20 cellular contexts compared by ENCODE assay signal in the genomic region with DNA sequence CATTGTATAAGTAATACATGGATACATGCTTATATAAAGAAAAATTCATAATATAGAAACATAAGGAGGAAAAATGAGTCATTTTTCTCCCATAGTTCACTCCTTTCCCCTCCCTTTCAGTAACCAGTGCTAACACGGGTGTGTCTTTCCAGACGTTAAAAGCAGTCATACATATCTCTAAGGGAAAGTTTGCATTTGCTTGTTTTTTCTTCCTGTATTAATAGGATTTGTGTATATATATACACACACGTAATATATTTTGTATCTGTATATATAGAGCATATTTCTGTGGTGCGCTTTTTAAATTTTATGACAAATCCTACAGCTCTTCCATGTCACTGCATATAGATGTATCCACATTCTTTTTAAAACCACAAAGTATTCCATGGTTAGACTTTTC.
"Had no signal": no experiment of that assay in that cellular context is flagged by ENCODE, and none has a peak within 500 bp of the region (broad histone marks: within the 10 kb centered on the region; RNA-seq: fewer than 3 reads in every experiment).

No MANE protein-coding gene starts in this region.

- H3K27ac ChIP-seq: esophagus muscularis mucosa, gastroesophageal sphincter, pancreas, psoas muscle, right atrium auricular region, tibial artery had no signal

- H3K4me3 ChIP-seq: breast epithelium, esophagus muscularis mucosa, gastroesophageal sphincter, pancreas, psoas muscle, right atrium auricular region, tibial artery had no signal

- H3K27ac Mint-ChIP-seq: activated CD4-positive, alpha-beta memory T cell treated with anti-CD3 and anti-CD28 coated beads, Interleukin-2, amount 10 ng/mL, durations not matched to agents 7 days and 5 days; activated CD4-positive, alpha-beta T cell treated with anti-CD3 and anti-CD28 coated beads, Interleukin-2, amount 10 ng/mL, durations not matched to agents 24 days and 14 days; activated T-helper 1 cell treated with anti-CD3 and anti-CD28 coated beads, Interleukin-12 subunit alpha, Interleukin-12 subunit beta, Interleukin-2, Interleukin-4 antibody, amounts not matched to agents 30 ng/mL and 10 ng/mL and 1 ng/mL, durations not matched to agents 14 hours and 24 hours and 36 hours; natural killer cell treated with Interleukin-12 subunit alpha and Interleukin-12 subunit beta and Interleukin-15 and Interleukin-18, amount 100 ng/mL, for 72 hours; stimulated activated naive CD8-positive, alpha-beta T cell treated with anti-CD3 and anti-CD28 coated beads, Interleukin-15, Interleukin-2, amounts not matched to agents 100 ng/mL and 50 ng/mL, for 24 hours; T-helper 1 cell treated with Interleukin-12 subunit alpha and Interleukin-12 subunit beta and Interleukin-4 antibody, amounts not matched to agents 30 μg/mL and 1 μg/mL, for 36 hours had no signal

- H3K4me3 Mint-ChIP-seq: activated CD4-positive, alpha-beta memory T cell treated with anti-CD3 and anti-CD28 coated beads, Interleukin-2, amount 10 ng/mL, durations not matched to agents 7 days and 5 days; activated CD4-positive, alpha-beta T cell treated with anti-CD3 and anti-CD28 coated beads, Interleukin-2, amount 10 ng/mL, durations not matched to agents 24 days and 14 days; activated T-helper 1 cell treated with anti-CD3 and anti-CD28 coated beads, Interleukin-12 subunit alpha, Interleukin-12 subunit beta, Interleukin-2, Interleukin-4 antibody, amounts not matched to agents 30 ng/mL and 10 ng/mL and 1 ng/mL, durations not matched to agents 14 hours and 24 hours and 36 hours; natural killer cell treated with Interleukin-12 subunit alpha and Interleukin-12 subunit beta and Interleukin-15 and Interleukin-18, amount 100 ng/mL, for 72 hours; stimulated activated naive CD8-positive, alpha-beta T cell treated with anti-CD3 and anti-CD28 coated beads, Interleukin-15, Interleukin-2, amounts not matched to agents 100 ng/mL and 50 ng/mL, for 24 hours; T-helper 1 cell treated with Interleukin-12 subunit alpha and Interleukin-12 subunit beta and Interleukin-4 antibody, amounts not matched to agents 30 μg/mL and 1 μg/mL, for 36 hours had no signal

- DNase-seq: activated CD4-positive, alpha-beta memory T cell treated with anti-CD3 and anti-CD28 coated beads, Interleukin-2, amount 10 ng/mL, durations not matched to agents 7 days and 5 days; activated CD4-positive, alpha-beta T cell treated with anti-CD3 and anti-CD28 coated beads, Interleukin-2, amount 10 ng/mL, durations not matched to agents 24 days and 14 days; activated gamma-delta T cell; activated naive CD4-positive, alpha-beta T cell treated with anti-CD3 and anti-CD28 coated beads, Interleukin-2, amount 50 U/mL, for 16 hours; cerebellar nuclear complex; head of caudate nucleus; midbrain; pancreas; psoas muscle; stimulated activated CD4-positive, alpha-beta T cell treated with anti-CD3 and anti-CD28 coated beads, Interleukin-4, amount 100 ng/mL, for 24 hours; substantia nigra; tibial artery had no signal

- H3K27me3 Mint-ChIP-seq: activated CD4-positive, alpha-beta memory T cell treated with anti-CD3 and anti-CD28 coated beads, Interleukin-2, amount 10 ng/mL, durations not matched to agents 7 days and 5 days; activated CD4-positive, alpha-beta T cell treated with anti-CD3 and anti-CD28 coated beads, Interleukin-2, amount 10 ng/mL, durations not matched to agents 24 days and 14 days; natural killer cell treated with Interleukin-12 subunit alpha and Interleukin-12 subunit beta and Interleukin-15 and Interleukin-18, amount 100 ng/mL, for 72 hours; stimulated activated naive CD8-positive, alpha-beta T cell treated with anti-CD3 and anti-CD28 coated beads, Interleukin-15, Interleukin-2, amounts not matched to agents 100 ng/mL and 50 ng/mL, for 24 hours had no signal

- H3K4me1 ChIP-seq: breast epithelium, esophagus muscularis mucosa, gastroesophageal sphincter, pancreas, psoas muscle, right atrium auricular region had no signal

- ATAC-seq: gastroesophageal sphincter; natural killer cell treated with Interleukin-12 subunit alpha and Interleukin-12 subunit beta and Interleukin-15 and Interleukin-18, amount 100 ng/mL, for 72 hours; psoas muscle had no signal

- H3K4me1 Mint-ChIP-seq: activated CD4-positive, alpha-beta memory T cell treated with anti-CD3 and anti-CD28 coated beads, Interleukin-2, amount 10 ng/mL, durations not matched to agents 7 days and 5 days had no signal

- H3K9me3 ChIP-seq: breast epithelium, esophagus muscularis mucosa, gastroesophageal sphincter, pancreas, psoas muscle, right atrium auricular region, tibial artery had no signal

- H3K27me3 ChIP-seq: breast epithelium, esophagus muscularis mucosa, gastroesophageal sphincter, pancreas, right atrium auricular region, tibial artery had no signal

- H3K9me3 Mint-ChIP-seq: activated CD4-positive, alpha-beta memory T cell treated with anti-CD3 and anti-CD28 coated beads, Interleukin-2, amount 10 ng/mL, durations not matched to agents 7 days and 5 days; activated CD4-positive, alpha-beta T cell treated with anti-CD3 and anti-CD28 coated beads, Interleukin-2, amount 10 ng/mL, durations not matched to agents 24 days and 14 days; activated T-helper 1 cell treated with anti-CD3 and anti-CD28 coated beads, Interleukin-12 subunit alpha, Interleukin-12 subunit beta, Interleukin-2, Interleukin-4 antibody, amounts not matched to agents 30 ng/mL and 10 ng/mL and 1 ng/mL, durations not matched to agents 14 hours and 24 hours and 36 hours; natural killer cell treated with Interleukin-12 subunit alpha and Interleukin-12 subunit beta and Interleukin-15 and Interleukin-18, amount 100 ng/mL, for 72 hours; stimulated activated naive CD8-positive, alpha-beta T cell treated with anti-CD3 and anti-CD28 coated beads, Interleukin-15, Interleukin-2, amounts not matched to agents 100 ng/mL and 50 ng/mL, for 24 hours; T-helper 1 cell treated with Interleukin-12 subunit alpha and Interleukin-12 subunit beta and Interleukin-4 antibody, amounts not matched to agents 30 μg/mL and 1 μg/mL, for 36 hours had no signal

- H3K36me3 ChIP-seq: breast epithelium had no signal
